Comparison of ENCODE assay signal across 20 cellular contexts in the genomic region with DNA sequence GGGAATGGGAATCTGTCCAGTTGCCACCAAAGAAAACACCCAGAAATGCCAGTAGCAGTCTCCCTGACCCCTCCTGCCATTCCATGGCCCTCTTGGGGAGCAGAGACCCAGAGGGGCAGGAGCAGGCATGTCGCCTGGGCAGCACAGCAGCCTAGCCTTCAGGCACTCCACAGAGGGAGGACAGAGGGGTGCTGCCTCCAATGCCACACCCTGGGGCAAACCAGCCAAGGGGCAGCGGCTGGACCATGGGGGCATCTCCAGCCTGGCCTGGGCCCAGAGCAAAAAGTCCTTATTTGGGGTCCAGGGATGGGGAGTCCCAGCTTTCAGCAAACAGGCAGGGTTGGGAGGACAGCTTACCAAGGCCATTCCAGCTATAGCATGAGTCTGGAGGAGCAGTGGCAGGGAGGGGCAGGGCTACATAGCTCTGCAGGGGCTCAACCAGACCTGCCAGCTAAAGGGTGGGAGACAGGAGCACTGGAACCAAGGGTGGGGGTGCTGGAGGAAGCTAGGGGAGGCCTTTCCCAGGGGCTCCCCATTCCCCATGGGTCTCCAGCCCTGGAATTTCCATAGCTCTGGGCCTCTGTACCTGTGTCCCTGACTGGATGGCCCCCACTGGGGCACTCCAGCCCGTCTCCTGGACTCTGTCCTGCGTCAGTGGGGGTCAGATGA. TPM values are rescaled to one million over a fixed set of nuclear protein-coding genes. Genes with fewer than 3 reads are reported as not detected.
DNase-seq lines count a peak whose midpoint lies in the region; ATAC-seq and TF ChIP-seq lines count a peak whose summit lies in the region.
"Had no signal": no experiment of that assay in that cellular context is flagged by ENCODE, and none has a peak within 500 bp of the region (broad histone marks: within the 10 kb centered on the region; RNA-seq: fewer than 3 reads in every experiment).

No MANE protein-coding gene starts in this region.

- H3K4me1 ChIP-seq in right cardiac atrium (ENCODE audit: control insufficient read depth, insufficient read depth, low read length) (peaks cover 16% of the 10 kb centered on the region), mammary epithelial cell (ENCODE audit: insufficient read depth, low read length) (peaks cover 25% of the 10 kb centered on the region), neuronal stem cell (ENCODE audit: control insufficient read depth in 2 of 2, insufficient read depth in 1 of 2, low read depth in 1 of 2, low read length in 2 of 2) (peaks cover 8 to 45% of the 10 kb centered on the region in 2 donors)

- H3K27me3 ChIP-seq in right cardiac atrium (ENCODE audit: control insufficient read depth, insufficient read depth) (no peaks in the 10 kb centered on the region), mammary epithelial cell (ENCODE audit: insufficient read depth, low read length) (no peaks in the 10 kb centered on the region), neuronal stem cell (ENCODE audit: control insufficient read depth in 3 of 3, insufficient read depth in 3 of 3, low read depth in 1 of 3, low read length in 3 of 3) (no peaks in the 10 kb centered on the region)
- H3K27me3 ChIP-seq: MG63, ovary, transverse colon had no signal

- H3K27ac ChIP-seq in right cardiac atrium (ENCODE audit: low read length) (no peak overlapping the region), mammary epithelial cell (ENCODE audit: insufficient read depth, low read depth, low read length) (no peak overlapping the region), neuronal stem cell (replicated peaks; ENCODE audit: low read length) (no peak overlapping the region)
- H3K27ac ChIP-seq: ovary, transverse colon, WERI-Rb-1 had no signal

- H4K91ac ChIP-seq in neuronal stem cell (ENCODE audit: low read depth, low read length, poor library complexity), result peak overlapping the region; percentile 50

- ATAC-seq in right cardiac atrium (no peak), Right ventricle myocardium superior (ENCODE audit: poor library complexity) (no peak), HG03025 (IDR thresholded peaks at IDR 0.05; ENCODE audit: low FRiP score, unreplicated experiment) (no peak)
- no peak for ATAC-seq in natural killer cell treated with Interleukin-12 subunit alpha and Interleukin-12 subunit beta and Interleukin-15 and Interleukin-18, amount 100 ng/mL, for 72 hours
- ATAC-seq: activated CD8-positive, alpha-beta T cell treated with anti-CD3 and anti-CD28 coated beads, Interleukin-2, amount 10 ng/mL, durations not matched to agents 7 days and 5 days; left colon; mucosa of descending colon had no signal

- peak overlapping the region; percentile 28 for H2AK5ac ChIP-seq in neuronal stem cell (ENCODE audit: low read depth, low read length)

- H2BK5ac ChIP-seq in neuronal stem cell (ENCODE audit: low read length), result no peak overlapping the region

- peak in 2 of 3 donors; percentile 38 to 44 for DNase-seq in right cardiac atrium
- no peak for DNase-seq in Right ventricle myocardium superior
- no peak for DNase-seq in mammary epithelial cell
- DNase-seq in neuronal stem cell (ENCODE audit: low spot score), result no peak
- no peak for DNase-seq in natural killer cell treated with Interleukin-12 subunit alpha and Interleukin-12 subunit beta and Interleukin-15 and Interleukin-18, amount 100 ng/mL, for 72 hours (ENCODE audit: low spot score)
- DNase-seq in SKM-1 (lab: John Stamatoyannopoulos, UW; ENCODE audit: unreplicated experiment), result no peak
- no peak for DNase-seq in HuH-7.5 (ENCODE audit: low spot score)
- DNase-seq: activated CD8-positive, alpha-beta T cell treated with anti-CD3 and anti-CD28 coated beads, Interleukin-2, amount 10 ng/mL, durations not matched to agents 7 days and 5 days; cerebellar nuclear complex; hippocampal formation; MG63; NK-92 treated with Interleukin-12 subunit alpha and Interleukin-12 subunit beta, amount 100 ng/mL, for 24 hours; stimulated activated CD4-positive, alpha-beta T cell treated with anti-CD3 and anti-CD28 coated beads, Interleukin-12 subunit alpha, Interleukin-12 subunit beta, amount 100 ng/mL, for 4 hours; stimulated activated naive B cell treated with anti-CD40 and anti-IgM and Interleukin-4, amounts not matched to agents 10 μg/mL and 1 μg/mL and 100 μg/mL, for 72 hours; transverse colon; WERI-Rb-1 had no signal

- peak overlapping the region; percentile 86 for H3K14ac ChIP-seq in neuronal stem cell (ENCODE audit: low read length)

- 79% methylated on average over 4 of the region's 4 CpGs for WGBS in right cardiac atrium
- WGBS in mammary epithelial cell (ENCODE audit: low coverage, missing lambda C conversion rate), result 100% methylated on average over 1 of the region's 4 CpGs
- no CpG with 5 or more reads among the region's 4 CpGs for WGBS in neuronal stem cell (ENCODE audit: extremely low coverage in 2 of 2, insufficient read length in 2 of 2, insufficient replicate concordance in 1 of 2), 2 donors

- in situ Hi-C loops in mammary epithelial cell (cut with MboI; ENCODE audit: low sequenced_read_pairs in 2 of 2), result no loop called here

- H3K4me3 ChIP-seq in right cardiac atrium (ENCODE audit: low read length), result no peak overlapping the region
- no peak overlapping the region for H3K4me3 ChIP-seq in mammary epithelial cell (replicated peaks in 1 of 3; ENCODE audit: insufficient read depth in 1 of 3, low read depth in 2 of 3, low read length in 3 of 3)
- H3K4me3 ChIP-seq in neuronal stem cell (ENCODE audit: low read length in 2 of 2), result no peak overlapping the region
- H3K4me3 ChIP-seq: MG63, mucosa of descending colon, ovary, transverse colon had no signal

- CTCF ChIA-PET in mammary epithelial cell (lab: Charles Lee; ENCODE audit: low non-redundant PET), result no interaction called here

- H3K36me3 ChIP-seq in mammary epithelial cell (ENCODE audit: insufficient read depth, low read length) (no peaks in the 10 kb centered on the region), neuronal stem cell (replicated peaks in 1 of 2; ENCODE audit: control insufficient read depth in 2 of 2, insufficient read depth in 2 of 2, low read length in 2 of 2) (peaks cover 7 to 36% of the 10 kb centered on the region in 2 donors)
- H3K36me3 ChIP-seq: ovary, transverse colon had no signal

- no peaks in the 10 kb centered on the region for H3K36me3 Mint-ChIP-seq in natural killer cell treated with Interleukin-12 subunit alpha and Interleukin-12 subunit beta and Interleukin-15 and Interleukin-18, amount 100 ng/mL, for 72 hours

- H3K79me2 ChIP-seq in mammary epithelial cell (ENCODE audit: insufficient read depth, low read length), result peaks cover 93% of the 10 kb centered on the region

- no peak overlapping the region for H3K4me3 Mint-ChIP-seq in natural killer cell treated with Interleukin-12 subunit alpha and Interleukin-12 subunit beta and Interleukin-15 and Interleukin-18, amount 100 ng/mL, for 72 hours
- H3K4me3 Mint-ChIP-seq: activated CD8-positive, alpha-beta T cell treated with anti-CD3 and anti-CD28 coated beads, Interleukin-2, amount 10 ng/mL, durations not matched to agents 7 days and 5 days; stimulated activated naive B cell treated with anti-CD40 and anti-IgM and Interleukin-4, amounts not matched to agents 10 μg/mL and 1 μg/mL and 100 μg/mL, for 72 hours had no signal

- H2AFZ ChIP-seq in mammary epithelial cell (ENCODE audit: low read depth, low read length) (no peak overlapping the region), neuronal stem cell (ENCODE audit: low read length) (no peak overlapping the region)

- H3K4me2 ChIP-seq in mammary epithelial cell (ENCODE audit: insufficient read depth, low read depth, low read length), result peak overlapping the region; percentile 9
- no peak overlapping the region for H3K4me2 ChIP-seq in neuronal stem cell (ENCODE audit: insufficient read depth, low read length, poor library complexity, severe bottlenecking)

- H2BK120ac ChIP-seq in neuronal stem cell (ENCODE audit: low read depth, low read length), result no peak overlapping the region

- H3K9me3 ChIP-seq in right cardiac atrium (ENCODE audit: control insufficient read depth, low read length) (no peaks in the 10 kb centered on the region), mammary epithelial cell (replicated peaks; ENCODE audit: insufficient read depth, low read length) (no peaks in the 10 kb centered on the region), neuronal stem cell (replicated peaks in 1 of 2; ENCODE audit: control insufficient read depth in 2 of 2, insufficient read depth in 1 of 2, low read depth in 1 of 2, low read length in 2 of 2) (no peaks in the 10 kb centered on the region)
- H3K9me3 ChIP-seq: MG63, mucosa of descending colon, ovary, transverse colon had no signal

- H3K18ac ChIP-seq in neuronal stem cell (ENCODE audit: low read length), result peak overlapping the region; percentile 70

- H3K23ac ChIP-seq in neuronal stem cell (ENCODE audit: low read depth, low read length, poor library complexity), result peak overlapping the region; percentile 87

- no peaks in the 10 kb centered on the region for H4K20me1 ChIP-seq in mammary epithelial cell (ENCODE audit: insufficient read depth, low read length)

- no peak overlapping the region for H2BK12ac ChIP-seq in neuronal stem cell (ENCODE audit: low read length)

- BruUV-seq in mammary epithelial cell (replicated peaks; lab: Mats Ljungman, UMichigan), result no TSS peak

- H3K27me3 Mint-ChIP-seq in natural killer cell treated with Interleukin-12 subunit alpha and Interleukin-12 subunit beta and Interleukin-15 and Interleukin-18, amount 100 ng/mL, for 72 hours, result no peaks in the 10 kb centered on the region
- H3K27me3 Mint-ChIP-seq: stimulated activated naive B cell treated with anti-CD40 and anti-IgM and Interleukin-4, amounts not matched to agents 10 μg/mL and 1 μg/mL and 100 μg/mL, for 72 hours had no signal

- dilution Hi-C loops in mammary epithelial cell (cut with HindIII; ENCODE audit: low sequenced_read_pairs), result no loop called here

- H4K8ac ChIP-seq in neuronal stem cell (ENCODE audit: low read depth, low read length), result no peak overlapping the region

- TF ChIP-seq CTCF in mammary epithelial cell (conservative IDR thresholded peaks at IDR 0.05 in 1 of 2, IDR thresholded peaks at IDR 0.05 in 1 of 2; ENCODE audit: extremely low read depth in 1 of 2, insufficient read depth in 1 of 2, low read depth in 1 of 2, low read length in 2 of 2), result no peak

- no peak overlapping the region for H3K4ac ChIP-seq in neuronal stem cell (ENCODE audit: low read length)

- H3K27ac Mint-ChIP-seq in natural killer cell treated with Interleukin-12 subunit alpha and Interleukin-12 subunit beta and Interleukin-15 and Interleukin-18, amount 100 ng/mL, for 72 hours, result no peak overlapping the region
- H3K27ac Mint-ChIP-seq: stimulated activated naive B cell treated with anti-CD40 and anti-IgM and Interleukin-4, amounts not matched to agents 10 μg/mL and 1 μg/mL and 100 μg/mL, for 72 hours had no signal

- H2BK15ac ChIP-seq in neuronal stem cell (ENCODE audit: low read length), result no peak overlapping the region

- H3K9ac ChIP-seq in mammary epithelial cell (ENCODE audit: insufficient read depth, low read length) (no peak overlapping the region), neuronal stem cell (ENCODE audit: low read depth, low read length, poor library complexity) (peak overlapping the region; percentile 18)

- H3K4me1 Mint-ChIP-seq in natural killer cell treated with Interleukin-12 subunit alpha and Interleukin-12 subunit beta and Interleukin-15 and Interleukin-18, amount 100 ng/mL, for 72 hours (ENCODE audit: low read depth in 2 of 2), result peaks cover 17 to 45% of the 10 kb centered on the region in 2 donors

- no peaks in the 10 kb centered on the region for H3K9me3 Mint-ChIP-seq in natural killer cell treated with Interleukin-12 subunit alpha and Interleukin-12 subunit beta and Interleukin-15 and Interleukin-18, amount 100 ng/mL, for 72 hours
- H3K9me3 Mint-ChIP-seq: stimulated activated naive B cell treated with anti-CD40 and anti-IgM and Interleukin-4, amounts not matched to agents 10 μg/mL and 1 μg/mL and 100 μg/mL, for 72 hours had no signal

- intact Hi-C loops in right cardiac atrium (cut with DNase I) (no loop called here), Right ventricle myocardium superior (cut with DNase I) (no loop called here), mammary epithelial cell (cut with micrococcal nuclease) (no loop called here)

- peaks cover 60% of the 10 kb centered on the region for H3K79me1 ChIP-seq in neuronal stem cell (ENCODE audit: low read depth, low read length)

RNA-seq across cellular contexts. Expression of a gene that starts 6.7 kb away (rescaled TPM):
- total RNA-seq in right cardiac atrium, result 10 to 100 TPM; 27.4 to 37.3 (median 31.5) TPM
- 13.0 TPM for polyA plus RNA-seq in right cardiac atrium
- total RNA-seq in Right ventricle myocardium superior, result 23.2 TPM
- total RNA-seq in mammary epithelial cell, result 10 to 100 TPM in 1 of 2 donors, 1 to 10 TPM in 1; 3.3 to 17.3 TPM
- 5.6 TPM for polyA plus RNA-seq in mammary epithelial cell
- polyA minus RNA-seq in mammary epithelial cell, result 5.5 TPM
- 47.9 TPM for polyA plus RNA-seq in neuronal stem cell (2013, experiment 1 of 2)
- 50.2 TPM for polyA plus RNA-seq in neuronal stem cell (2013, experiment 2 of 2)
- 10 to 100 TPM; 17.8 to 19.1 TPM for total RNA-seq in natural killer cell treated with Interleukin-12 subunit alpha and Interleukin-12 subunit beta and Interleukin-15 and Interleukin-18, amount 100 ng/mL, for 72 hours

RNA-seq across cellular contexts. Expression of a gene that starts 35.9 kb away (rescaled TPM):
- total RNA-seq in right cardiac atrium (10 to 100 TPM in 3 of 4 donors, 1 to 10 TPM in 1; 9.2 to 12.1 (median 11.2) TPM), Right ventricle myocardium superior (4.9 TPM), mammary epithelial cell (10 to 100 TPM; 18.6 to 26.7 TPM)
- polyA plus RNA-seq in right cardiac atrium (4.7 TPM), mammary epithelial cell (15.2 TPM)
- polyA minus RNA-seq in mammary epithelial cell, result 4.5 TPM
- 33.0 TPM for polyA plus RNA-seq in neuronal stem cell (2013, experiment 1 of 2)
- polyA plus RNA-seq in neuronal stem cell (2013, experiment 2 of 2), result 33.5 TPM
- total RNA-seq in natural killer cell treated with Interleukin-12 subunit alpha and Interleukin-12 subunit beta and Interleukin-15 and Interleukin-18, amount 100 ng/mL, for 72 hours, result 10 to 100 TPM in 1 of 2 donors, 1 to 10 TPM in 1; 9.6 to 10.7 TPM

Comparison
In these comparisons a context has a peak if more than half of its experiments do, and no peak if none do; other contexts are left out.
1. DNase-seq: peak in right cardiac atrium (2 of 3); none in Right ventricle myocardium superior (single experiment), mammary epithelial cell (single experiment), neuronal stem cell (single experiment), natural killer cell treated with Interleukin-12 subunit alpha and Interleukin-12 subunit beta and Interleukin-15 and Interleukin-18, amount 100 ng/mL, for 72 hours (single experiment), SKM-1 (single experiment) and HuH-7.5 (single experiment).